17 cellular contexts compared by ENCODE assay signal in genomic region chr6:163321717-163322116, GRCh38.
"Had no signal": no experiment of that assay in that cellular context is flagged by ENCODE, and none has a peak within 500 bp of the region (broad histone marks: within the 10 kb centered on the region; RNA-seq: fewer than 3 reads in every experiment).

No MANE protein-coding gene starts in this region.

- ATAC-seq: left colon; naive thymus-derived CD4-positive, alpha-beta T cell; stimulated activated effector memory CD8-positive, alpha-beta T cell treated with anti-CD3 and anti-CD28 coated beads, Interleukin-12 subunit alpha, Interleukin-12 subunit beta, amount 100 ng/mL, for 72 hours; stimulated activated naive CD8-positive, alpha-beta T cell treated with anti-CD3 and anti-CD28 coated beads, Interleukin-15, Interleukin-2, amounts not matched to agents 100 U/mL and 50 U/mL, for 24 hours had no signal

- H3K4me1 Mint-ChIP-seq: stimulated activated effector memory CD8-positive, alpha-beta T cell treated with anti-CD3 and anti-CD28 coated beads, Interleukin-12 subunit alpha, Interleukin-12 subunit beta, amount 100 ng/mL, for 72 hours had no signal

- H3K4me3 Mint-ChIP-seq: naive thymus-derived CD4-positive, alpha-beta T cell; stimulated activated effector memory CD8-positive, alpha-beta T cell treated with anti-CD3 and anti-CD28 coated beads, Interleukin-12 subunit alpha, Interleukin-12 subunit beta, amount 100 ng/mL, for 72 hours had no signal

- H3K4me3 ChIP-seq: hepatocyte, ovary, right atrium auricular region, thoracic aorta had no signal

- H3K36me3 ChIP-seq: ovary, right atrium auricular region, thoracic aorta had no signal

- H3K9me3 Mint-ChIP-seq: naive thymus-derived CD4-positive, alpha-beta T cell; nephron progenitor cell; stimulated activated effector memory CD8-positive, alpha-beta T cell treated with anti-CD3 and anti-CD28 coated beads, Interleukin-12 subunit alpha, Interleukin-12 subunit beta, amount 100 ng/mL, for 72 hours had no signal

- H3K36me3 Mint-ChIP-seq: naive thymus-derived CD4-positive, alpha-beta T cell; stimulated activated effector memory CD8-positive, alpha-beta T cell treated with anti-CD3 and anti-CD28 coated beads, Interleukin-12 subunit alpha, Interleukin-12 subunit beta, amount 100 ng/mL, for 72 hours had no signal

- H3K9me3 ChIP-seq: ovary, right atrium auricular region, thoracic aorta had no signal

- H3K27ac Mint-ChIP-seq: naive thymus-derived CD4-positive, alpha-beta T cell; nephron progenitor cell; stimulated activated effector memory CD8-positive, alpha-beta T cell treated with anti-CD3 and anti-CD28 coated beads, Interleukin-12 subunit alpha, Interleukin-12 subunit beta, amount 100 ng/mL, for 72 hours had no signal

- H3K27ac ChIP-seq: hepatocyte, ovary, right atrium auricular region, thoracic aorta had no signal

- DNase-seq: effector CD8-positive, alpha-beta T cell; foreskin melanocyte; kidney; left colon; mesendoderm; naive thymus-derived CD4-positive, alpha-beta T cell; nephron progenitor cell; nucleus accumbens; ovary; stimulated activated CD4-positive, alpha-beta T cell treated with anti-CD3 and anti-CD28 coated beads, Interleukin-4, amount 100 ng/mL, for 1 hour; stimulated activated CD8-positive, alpha-beta memory T cell treated with anti-CD3 and anti-CD28 coated beads, Interleukin-4, amount 100 ng/mL, for 48 hours; stimulated activated naive CD8-positive, alpha-beta T cell treated with anti-CD3 and anti-CD28 coated beads, Interleukin-15, Interleukin-2, amounts not matched to agents 100 U/mL and 50 U/mL, for 24 hours; trophoblast cell had no signal

- H3K27me3 ChIP-seq: hepatocyte, ovary, right atrium auricular region had no signal
